14 cellular contexts compared by ENCODE assay signal in genomic region chr17:63420868-63421680, GRCh38.
"Had no signal": no experiment of that assay in that cellular context is flagged by ENCODE, and none has a peak within 500 bp of the region (broad histone marks: within the 10 kb centered on the region; RNA-seq: fewer than 3 reads in every experiment).

No MANE protein-coding gene starts in this region.

- H3K4me3 Mint-ChIP-seq: activated T-cell treated with anti-CD3 and anti-CD28 coated beads, Interleukin-2, amount 50 U/mL, for 24 hours; central memory CD8-positive, alpha-beta T cell had no signal

- H3K27ac ChIP-seq: adrenal gland, neutrophil, tibial artery had no signal

- H3K27ac Mint-ChIP-seq: progenitor cell of endocrine pancreas had no signal

- H3K4me1 ChIP-seq: adrenal gland had no signal

- H3K4me3 ChIP-seq: adrenal gland, lower lobe of right lung, tibial artery had no signal

- H3K27me3 Mint-ChIP-seq: activated T-cell treated with anti-CD3 and anti-CD28 coated beads, Interleukin-2, amount 50 U/mL, for 24 hours; central memory CD8-positive, alpha-beta T cell had no signal

- H3K27me3 ChIP-seq: adrenal gland, neutrophil, tibial artery had no signal

- DNase-seq: activated CD4-positive, alpha-beta T cell treated with anti-CD3 and anti-CD28 coated beads for 1 hour; activated effector memory CD4-positive, alpha-beta T cell treated with anti-CD3 and anti-CD28 coated beads, Interleukin-2, amount 50 U/mL, for 16 hours; activated T-cell treated with anti-CD3 and anti-CD28 coated beads, Interleukin-2, amount 50 U/mL, for 24 hours; adrenal gland; cortex of kidney; effector memory CD4-positive, alpha-beta T cell; lower lobe of right lung; midbrain; small intestine; T-helper 9 cell; tibial artery had no signal

- H3K9me3 Mint-ChIP-seq: activated T-cell treated with anti-CD3 and anti-CD28 coated beads, Interleukin-2, amount 50 U/mL, for 24 hours; central memory CD8-positive, alpha-beta T cell had no signal

- H3K9me3 ChIP-seq: adrenal gland, lower lobe of right lung, neutrophil, tibial artery had no signal
